In the genomic region with DNA sequence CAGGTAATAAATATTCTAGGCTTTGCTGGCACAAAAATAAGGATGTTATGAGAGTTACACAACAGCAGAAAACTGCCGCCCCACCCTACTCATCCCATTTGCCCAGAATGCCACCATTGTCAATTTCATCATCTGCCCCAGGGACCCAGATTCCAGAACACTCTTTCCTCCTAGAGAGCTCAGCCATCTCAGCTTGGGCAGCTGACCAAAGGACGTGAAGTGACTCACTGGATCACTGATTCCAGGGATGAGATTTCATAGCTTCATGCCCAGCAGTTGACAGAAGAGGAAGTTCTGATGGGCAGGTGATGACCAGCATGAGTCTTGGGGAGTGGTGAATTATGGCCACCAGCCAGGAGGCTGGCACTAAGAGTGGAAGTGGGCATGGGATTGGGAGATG, we compare ENCODE assay signal across 27 cellular contexts.
DNase-seq lines count a peak whose midpoint lies in the region; ATAC-seq and TF ChIP-seq lines count a peak whose summit lies in the region.
"Had no signal": no experiment of that assay in that cellular context is flagged by ENCODE, and none has a peak within 500 bp of the region (broad histone marks: within the 10 kb centered on the region; RNA-seq: fewer than 3 reads in every experiment).

No MANE protein-coding gene starts in this region.

- DNase-seq in Caki2 (ENCODE audit: low read depth), result peak; percentile 8
- DNase-seq in MV-4-11 (lab: John Stamatoyannopoulos, UW), result peak; percentile 42
- peak; percentile 25 for DNase-seq in epithelial cell of proximal tubule (ENCODE audit: low read depth)
- peak; percentile 48 for DNase-seq in renal cortical epithelial cell (ENCODE audit: low read depth)
- DNase-seq in stimulated activated CD4-positive, alpha-beta T cell treated with anti-CD3 and anti-CD28 coated beads, Interleukin-15, amount 100 ng/mL, for 24 hours, result no peak
- DNase-seq: activated B cell treated with CpG ODN at 0.5 μM for 24 hours; activated CD8-positive, alpha-beta memory T cell treated with anti-CD3 and anti-CD28 coated beads, Interleukin-2, amount 50 U/mL, for 48 hours; CD4-positive, CD25-positive, alpha-beta regulatory T cell; central memory CD4-positive, alpha-beta T cell; DMS 273 treated with DMSO at 0.1 percent for 48 hours; H9; Karpas-422; naive B cell; NCI-H1048; NCI-H187; NCI-H2171 treated with DMSO at 0.1 percent for 48 hours; NCI-H774; occipital lobe; spleen; stimulated activated CD4-positive, alpha-beta T cell treated with anti-CD3 and anti-CD28 coated beads, Interleukin-4, amount 100 ng/mL, for 1 hour; T-helper 9 cell had no signal

- in situ Hi-C loops in Caki2 (cut with HindIII; ENCODE audit: low pct_unique_long_range_greater_than_20kb, low sequenced_read_pairs), result no loop called here

- ATAC-seq in GM21515 (IDR thresholded peaks at IDR 0.05; ENCODE audit: unreplicated experiment), result no peak
- no peak for ATAC-seq in HG02588 (IDR thresholded peaks at IDR 0.05; ENCODE audit: unreplicated experiment)
- ATAC-seq: activated T-helper 17 cell treated with anti-CD3 and anti-CD28 coated beads, Interleukin-2, amount 50 U/mL, for 72 hours; left lobe of liver; stimulated activated memory B cell treated with anti-CD40 and anti-IgM and Interleukin-4, amounts not matched to agents 10 μg/mL and 1 μg/mL and 100 μg/mL, for 72 hours had no signal

- TF ChIP-seq CTCF in epithelial cell of proximal tubule (conservative IDR thresholded peaks at IDR 0.05; ENCODE audit: low read depth, low read length), result no peak

- no peak overlapping the region for H3K4me3 ChIP-seq in epithelial cell of proximal tubule (ENCODE audit: low read depth, low read length)
- H3K4me3 ChIP-seq: spleen, suprapubic skin had no signal
